Comparison of ENCODE assay signal across 27 cellular contexts in genomic region chr13:97228850-97229521, GRCh38. TPM values are rescaled to one million over a fixed set of nuclear protein-coding genes. Genes with fewer than 3 reads are reported as not detected.
DNase-seq lines count a peak whose midpoint lies in the region; ATAC-seq and TF ChIP-seq lines count a peak whose summit lies in the region.
"Had no signal": no experiment of that assay in that cellular context is flagged by ENCODE, and none has a peak within 500 bp of the region (broad histone marks: within the 10 kb centered on the region; RNA-seq: fewer than 3 reads in every experiment).

No MANE protein-coding gene starts in this region.

- CTCF ChIA-PET in Caco-2 (lab: Charles Lee), result interaction anchor here (0.6 to 1.0 kb wide), 2 partner anchors 103 to 1305 kb away, joined by 3 to 5 read pairs; no protein-coding TSS in a partner anchor

- no TSS peak for BruUV-seq in Caco-2 (replicated peaks; lab: Mats Ljungman, UMichigan)

- H3K4me3 Mint-ChIP-seq in Caco-2 (ENCODE audit: unreplicated experiment), result no peak overlapping the region
- H3K4me3 Mint-ChIP-seq: activated T-cell treated with anti-CD3 and anti-CD28 coated beads, Interleukin-2, amount 50 U/mL, for 72 hours; CD8-positive, alpha-beta memory T cell; neural progenitor cell; stimulated activated naive CD8-positive, alpha-beta T cell treated with anti-CD3 and anti-CD28 coated beads, Interleukin-15, Interleukin-2, amounts not matched to agents 100 ng/mL and 50 ng/mL, for 24 hours had no signal

- no peaks in the 10 kb centered on the region for H3K9me3 Mint-ChIP-seq in Caco-2 (ENCODE audit: unreplicated experiment)
- H3K9me3 Mint-ChIP-seq: activated T-cell treated with anti-CD3 and anti-CD28 coated beads, Interleukin-2, amount 50 U/mL, for 72 hours; CD8-positive, alpha-beta memory T cell; IgD-negative memory B cell; stimulated activated naive CD8-positive, alpha-beta T cell treated with anti-CD3 and anti-CD28 coated beads, Interleukin-15, Interleukin-2, amounts not matched to agents 100 ng/mL and 50 ng/mL, for 24 hours had no signal

- in situ Hi-C loops in brain microvascular endothelial cell (cut with HindIII; ENCODE audit: low pct_ligation_motif_present, low sequenced_read_pairs), result no loop called here

- POLR2A ChIA-PET in Caco-2 (lab: Charles Lee), result no interaction called here

- TF ChIP-seq RAD21 in liver (IDR thresholded peaks at IDR 0.05), result no peak

- no peak for TF ChIP-seq POLR2A in suprapubic skin (IDR thresholded peaks at IDR 0.05)

- H3K27ac ChIP-seq in brain microvascular endothelial cell (no peak overlapping the region), liver (ENCODE audit: low read depth in 1 of 2, low read length in 2 of 2) (peak overlapping the region; percentile 43 to 46), suprapubic skin (no peak overlapping the region)
- H3K27ac ChIP-seq: neural progenitor cell, pancreas, right atrium auricular region, SJSA1, spleen had no signal

- ATAC-seq in HG03039 (IDR thresholded peaks at IDR 0.05; ENCODE audit: unreplicated experiment), result no peak
- ATAC-seq: activated T-cell treated with anti-CD3 and anti-CD28 coated beads, Interleukin-2, amount 50 U/mL, for 72 hours; GM12878; pancreas had no signal

- no peaks in the 10 kb centered on the region for H3K27me3 Mint-ChIP-seq in Caco-2 (ENCODE audit: insufficient read depth, unreplicated experiment)
- H3K27me3 Mint-ChIP-seq: CD8-positive, alpha-beta memory T cell; IgD-negative memory B cell; stimulated activated naive CD8-positive, alpha-beta T cell treated with anti-CD3 and anti-CD28 coated beads, Interleukin-15, Interleukin-2, amounts not matched to agents 100 ng/mL and 50 ng/mL, for 24 hours had no signal

- peak overlapping the region; percentile 32 for H3K27ac Mint-ChIP-seq in Caco-2 (ENCODE audit: unreplicated experiment)
- H3K27ac Mint-ChIP-seq: activated T-cell treated with anti-CD3 and anti-CD28 coated beads, Interleukin-2, amount 50 U/mL, for 72 hours; neural progenitor cell; stimulated activated naive CD8-positive, alpha-beta T cell treated with anti-CD3 and anti-CD28 coated beads, Interleukin-15, Interleukin-2, amounts not matched to agents 100 ng/mL and 50 ng/mL, for 24 hours had no signal

- H3K9me3 ChIP-seq in Caco-2 (no peaks in the 10 kb centered on the region), MG63 (no peaks in the 10 kb centered on the region), liver (ENCODE audit: control insufficient read depth in 4 of 4, low read length in 3 of 4) (no peaks in the 10 kb centered on the region), suprapubic skin (no peaks in the 10 kb centered on the region)
- H3K9me3 ChIP-seq: pancreas, right atrium auricular region, SJSA1, spleen had no signal

- no peak for TF ChIP-seq EP300 in suprapubic skin (IDR thresholded peaks at IDR 0.05)

- H3K4me1 Mint-ChIP-seq in Caco-2 (ENCODE audit: low read depth, unreplicated experiment), result peaks cover 48% of the 10 kb centered on the region

- TF ChIP-seq CTCF in Caco-2 (IDR thresholded peaks at IDR 0.05; ENCODE audit: insufficient read depth in 1 of 2, low read depth in 1 of 2, low read length in 1 of 2, severe bottlenecking in 1 of 2, unreplicated experiment in 1 of 2) (no peak), brain microvascular endothelial cell (IDR thresholded peaks at IDR 0.05; ENCODE audit: low read depth, low read length, missing control alignments) (no peak), liver (IDR thresholded peaks at IDR 0.05; ENCODE audit: low read depth, low read length, missing input control) (no peak), suprapubic skin (IDR thresholded peaks at IDR 0.05) (no peak)

- 75% methylated on average over 3 of the region's 3 CpGs for WGBS in liver
- WGBS in suprapubic skin, result 64% methylated on average over 3 of the region's 3 CpGs

- H3K36me3 ChIP-seq in Caco-2 (ENCODE audit: control insufficient read depth, insufficient read depth, low read length) (no peaks in the 10 kb centered on the region), MG63 (peaks cover 62% of the 10 kb centered on the region), brain microvascular endothelial cell (replicated peaks) (peaks cover 5% of the 10 kb centered on the region), liver (ENCODE audit: control insufficient read depth in 4 of 4, insufficient read depth in 3 of 4, low read depth in 1 of 4, low read length in 3 of 4) (peaks cover 3 to 5% (median 4%) of the 10 kb centered on the region in 4 donors), suprapubic skin (no peaks in the 10 kb centered on the region)
- H3K36me3 ChIP-seq: neural progenitor cell, pancreas, right atrium auricular region had no signal

- intact Hi-C loops in Caco-2 (cut with micrococcal nuclease; ENCODE audit: unreplicated experiment), result no loop called here

- H3K4me1 ChIP-seq in Caco-2 (peaks cover 40% of the 10 kb centered on the region), liver (ENCODE audit: control insufficient read depth in 4 of 4, insufficient read depth in 4 of 4, low read length in 3 of 4) (peaks cover 21 to 64% (median 52%) of the 10 kb centered on the region in 4 donors), suprapubic skin (peaks cover 53% of the 10 kb centered on the region)

- DNase-seq in Caco-2 (no peak), MG63 (peak; percentile 53), brain microvascular endothelial cell (peak; percentile 59), suprapubic skin (ENCODE audit: low spot score in 2 of 2) (no peak), AG20443 (ENCODE audit: low spot score) (no peak)
- DNase-seq in activated CD4-positive, CD25-positive, alpha-beta regulatory T cell (lab: John Stamatoyannopoulos, UW), result no peak
- DNase-seq: activated CD4-positive, alpha-beta T cell treated with anti-CD3 and anti-CD28 coated beads, Interleukin-2, amount 50 U/mL, for 48 hours; activated CD4-positive, CD25-positive, alpha-beta regulatory T cell treated with anti-CD3 and anti-CD28 coated beads, Interleukin-2, amount 50 U/mL, for 72 hours; activated naive CD4-positive, alpha-beta T cell; activated T-cell treated with anti-CD3 and anti-CD28 coated beads, Interleukin-2, amount 50 U/mL, for 72 hours; CD8-positive, alpha-beta memory T cell; glutamatergic neuron; NCI-H1092 treated with DMSO at 0.1 percent for 48 hours; NCI-H187; NCI-H510A; pancreas; RPMI8226; spleen; stimulated activated CD8-positive, alpha-beta memory T cell treated with anti-CD3 and anti-CD28 coated beads, Interleukin-4, amount 100 ng/mL, for 48 hours had no signal

- H3K4me3 ChIP-seq in Caco-2 (ENCODE audit: low read depth, low read length) (no peak overlapping the region), MG63 (no peak overlapping the region), brain microvascular endothelial cell (ENCODE audit: low read depth, low read length) (no peak overlapping the region), liver (ENCODE audit: low read depth in 1 of 3, low read length in 3 of 3) (no peak overlapping the region), suprapubic skin (no peak overlapping the region)
- H3K4me3 ChIP-seq: GM12878, neural progenitor cell, pancreas, right atrium auricular region, SJSA1, spleen had no signal

- H3K36me3 Mint-ChIP-seq in Caco-2 (ENCODE audit: insufficient read depth, unreplicated experiment), result peaks cover 29% of the 10 kb centered on the region

- H3K27me3 ChIP-seq in Caco-2 (replicated peaks; ENCODE audit: control insufficient read depth, insufficient read depth, low read length) (no peaks in the 10 kb centered on the region), MG63 (no peaks in the 10 kb centered on the region), brain microvascular endothelial cell (replicated peaks) (no peaks in the 10 kb centered on the region), liver (ENCODE audit: control insufficient read depth in 4 of 4, insufficient read depth in 4 of 4, low read length in 3 of 4) (no peaks in the 10 kb centered on the region), suprapubic skin (no peaks in the 10 kb centered on the region)
- H3K27me3 ChIP-seq: pancreas, right atrium auricular region, SJSA1 had no signal

- no peak overlapping the region for H3K9ac ChIP-seq in liver (ENCODE audit: low read depth in 1 of 2, low read length in 2 of 2)
- H3K9ac ChIP-seq: neural progenitor cell had no signal

TF ChIP-seq in liver, 16 proteins besides CTCF, POLR2A, EP300 and RAD21 (continues in another document):
- TF ChIP-seq FOXA1 (IDR thresholded peaks at IDR 0.05), result no peak
- no peak for TF ChIP-seq ZBTB33 (IDR thresholded peaks at IDR 0.05)
- TF ChIP-seq HNF4A (conservative IDR thresholded peaks at IDR 0.05), result no peak

RNA-seq across cellular contexts. Expression of gene MBNL2, which starts 6.9 kb away (rescaled TPM):
- total RNA-seq in Caco-2 (2022) (41.6 TPM in 2 replicates), liver (10 to 100 TPM; 16.0 to 49.6 TPM), suprapubic skin (10 to 100 TPM; 64.2 to 92.4 (median 73.4) TPM)
- total RNA-seq in MG63 (2014; rRNA removed; shearing (Covaris generic); ENCODE audit: low replicate concordance), result 28.6 and 37.7 TPM in 2 replicates
- 10 to 100 TPM; 32.5 to 41.0 TPM for polyA plus RNA-seq in liver

Comparison
In these comparisons a context has a peak if more than half of its experiments do, and no peak if none do; other contexts are left out.
1. DNase-seq: peak in MG63 (single experiment) and brain microvascular endothelial cell (single experiment); none in Caco-2 (0 of 2), activated CD4-positive, CD25-positive, alpha-beta regulatory T cell (0 of 4), suprapubic skin (0 of 2) and AG20443 (single experiment).
2. H3K27ac ChIP-seq: peak in liver (2 of 2); none in brain microvascular endothelial cell (single experiment) and suprapubic skin (single experiment).